Comparison of ENCODE assay signal across 15 cellular contexts in the genomic region with DNA sequence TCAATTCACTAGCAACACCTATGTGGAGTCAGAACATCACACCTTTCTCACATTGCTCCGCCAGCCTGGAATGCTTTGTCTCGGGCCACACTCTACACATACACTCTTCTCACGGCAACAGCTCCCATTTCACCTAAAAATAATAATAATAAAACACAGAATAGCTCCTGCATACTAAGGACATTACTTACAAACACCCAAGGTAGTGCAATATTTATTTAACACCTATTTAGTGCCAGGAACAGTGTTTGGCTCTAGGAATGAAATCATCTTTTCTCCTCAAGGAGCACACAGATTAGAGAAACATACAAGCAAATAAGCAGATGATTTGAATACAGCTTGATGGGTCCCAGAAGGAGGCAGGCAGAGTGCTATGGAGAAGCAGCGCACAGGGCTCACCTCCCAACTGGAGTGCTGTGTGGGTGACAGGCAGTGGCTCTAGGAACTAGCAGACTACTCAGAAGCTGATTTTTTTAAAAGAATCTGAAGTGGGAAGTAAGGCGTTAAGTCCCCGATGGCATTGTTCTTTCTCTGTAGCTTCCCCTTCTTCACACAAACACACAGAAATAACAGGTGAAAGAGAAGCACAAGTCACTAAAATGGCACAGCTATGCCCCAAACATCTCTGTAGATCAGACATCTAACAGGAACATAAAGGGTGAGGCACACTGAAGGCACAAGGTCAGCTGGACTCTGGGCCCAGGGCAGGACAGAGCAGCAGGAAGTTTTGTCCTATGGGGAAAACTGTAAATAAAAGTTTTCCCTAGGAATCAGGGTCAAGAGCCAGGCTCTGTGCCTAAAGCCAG. TPM values are rescaled to one million over a fixed set of nuclear protein-coding genes. Genes with fewer than 3 reads are reported as not detected.
DNase-seq lines count a peak whose midpoint lies in the region; ATAC-seq and TF ChIP-seq lines count a peak whose summit lies in the region.
"Had no signal": no experiment of that assay in that cellular context is flagged by ENCODE, and none has a peak within 500 bp of the region (broad histone marks: within the 10 kb centered on the region; RNA-seq: fewer than 3 reads in every experiment).

No MANE protein-coding gene starts in this region.

- no peaks in the 10 kb centered on the region for H3K4me1 Mint-ChIP-seq in activated CD8-positive, alpha-beta memory T cell treated with anti-CD3 and anti-CD28 coated beads, Interleukin-2, amount 10 ng/mL, durations not matched to agents 7 days and 5 days
- peaks cover 3 to 38% (median 7%) of the 10 kb centered on the region in 4 donors for H3K4me1 Mint-ChIP-seq in naive thymus-derived CD8-positive, alpha-beta T cell
- H3K4me1 Mint-ChIP-seq: activated CD4-positive, alpha-beta memory T cell treated with anti-CD3 and anti-CD28 coated beads, Interleukin-2, amount 10 ng/mL, durations not matched to agents 7 days and 5 days had no signal

- H3K9me3 Mint-ChIP-seq in activated CD8-positive, alpha-beta memory T cell treated with anti-CD3 and anti-CD28 coated beads, Interleukin-2, amount 10 ng/mL, durations not matched to agents 7 days and 5 days (ENCODE audit: low read depth), result no peaks in the 10 kb centered on the region
- no peaks in the 10 kb centered on the region for H3K9me3 Mint-ChIP-seq in naive thymus-derived CD8-positive, alpha-beta T cell
- H3K9me3 Mint-ChIP-seq: activated CD4-positive, alpha-beta memory T cell treated with anti-CD3 and anti-CD28 coated beads, Interleukin-2, amount 10 ng/mL, durations not matched to agents 7 days and 5 days had no signal

- ATAC-seq in HG02759 (IDR thresholded peaks at IDR 0.05; ENCODE audit: unreplicated experiment), result peak; percentile 21
- ATAC-seq in mucosa of descending colon, result peak; percentile 74
- ATAC-seq in activated CD8-positive, alpha-beta memory T cell treated with anti-CD3 and anti-CD28 coated beads, Interleukin-2, amount 10 ng/mL, durations not matched to agents 7 days and 5 days, result no peak
- ATAC-seq in naive thymus-derived CD8-positive, alpha-beta T cell, result no peak
- ATAC-seq in HG03045 (IDR thresholded peaks at IDR 0.05; ENCODE audit: unreplicated experiment), result no peak

- CTCF ChIA-PET in activated CD8-positive, alpha-beta memory T cell treated with anti-CD3 and anti-CD28 coated beads, Interleukin-2, amount 10 ng/mL, durations not matched to agents 7 days and 5 days (lab: Charles Lee), result no interaction called here

- H3K4me3 ChIP-seq in adipocyte (ENCODE audit: low read length), result no peak overlapping the region
- H3K4me3 ChIP-seq in mucosa of descending colon, result no peak overlapping the region
- H3K4me3 ChIP-seq: Peyer's patch, vagina had no signal

- H3K4me1 ChIP-seq in adipocyte (ENCODE audit: control insufficient read depth, insufficient read depth, low read length) (peaks cover 34% of the 10 kb centered on the region), mucosa of descending colon (ENCODE audit: low read depth) (no peaks in the 10 kb centered on the region)

- no peaks in the 10 kb centered on the region for H3K36me3 Mint-ChIP-seq in activated CD8-positive, alpha-beta memory T cell treated with anti-CD3 and anti-CD28 coated beads, Interleukin-2, amount 10 ng/mL, durations not matched to agents 7 days and 5 days
- H3K36me3 Mint-ChIP-seq in naive thymus-derived CD8-positive, alpha-beta T cell, result peaks cover 0 to 16% (median 6%) of the 10 kb centered on the region in 3 donors

- TF ChIP-seq CTCF in mucosa of descending colon (IDR thresholded peaks at IDR 0.05), result no peak

- no peak overlapping the region for H3K27ac Mint-ChIP-seq in activated CD8-positive, alpha-beta memory T cell treated with anti-CD3 and anti-CD28 coated beads, Interleukin-2, amount 10 ng/mL, durations not matched to agents 7 days and 5 days
- peak overlapping the region in 3 of 10 donors; percentile 1 to 31 (median 19) for H3K27ac Mint-ChIP-seq in naive thymus-derived CD8-positive, alpha-beta T cell
- H3K27ac Mint-ChIP-seq: activated CD4-positive, alpha-beta memory T cell treated with anti-CD3 and anti-CD28 coated beads, Interleukin-2, amount 10 ng/mL, durations not matched to agents 7 days and 5 days had no signal

- H3K9me3 ChIP-seq in adipocyte (ENCODE audit: control insufficient read depth, low read length) (no peaks in the 10 kb centered on the region), mucosa of descending colon (no peaks in the 10 kb centered on the region)
- H3K9me3 ChIP-seq: Peyer's patch, vagina had no signal

- peak overlapping the region; percentile 4 for H3K9ac ChIP-seq in adipocyte (ENCODE audit: low read length)

- H3K27me3 ChIP-seq in adipocyte (replicated peaks; ENCODE audit: control insufficient read depth, insufficient read depth, low read length), result no peaks in the 10 kb centered on the region
- H3K27me3 ChIP-seq: Peyer's patch, vagina had no signal

- no peak overlapping the region for H3K4me3 Mint-ChIP-seq in activated CD8-positive, alpha-beta memory T cell treated with anti-CD3 and anti-CD28 coated beads, Interleukin-2, amount 10 ng/mL, durations not matched to agents 7 days and 5 days
- peak overlapping the region in 1 of 10 donors; percentile 1 for H3K4me3 Mint-ChIP-seq in naive thymus-derived CD8-positive, alpha-beta T cell
- H3K4me3 Mint-ChIP-seq: activated CD4-positive, alpha-beta memory T cell treated with anti-CD3 and anti-CD28 coated beads, Interleukin-2, amount 10 ng/mL, durations not matched to agents 7 days and 5 days had no signal

- POLR2A ChIA-PET in naive thymus-derived CD8-positive, alpha-beta T cell (lab: Charles Lee), result interaction anchor here (0.6 kb wide), 1 partner anchor 17 kb away, joined by 3 read pairs; no protein-coding TSS in a partner anchor

- no peaks in the 10 kb centered on the region for H3K36me3 ChIP-seq in adipocyte (ENCODE audit: control insufficient read depth, insufficient read depth, low read length, severe bottlenecking)
- H3K36me3 ChIP-seq in mucosa of descending colon (ENCODE audit: low read depth), result no peaks in the 10 kb centered on the region
- H3K36me3 ChIP-seq: Peyer's patch, vagina had no signal

- DNase-seq in GDM1 (lab: John Stamatoyannopoulos, UW), result peak; percentile 27
- DNase-seq in adipocyte (ENCODE audit: low read depth), result no peak
- no peak for DNase-seq in mucosa of descending colon
- DNase-seq in activated CD8-positive, alpha-beta memory T cell treated with anti-CD3 and anti-CD28 coated beads, Interleukin-2, amount 10 ng/mL, durations not matched to agents 7 days and 5 days, result no peak
- DNase-seq in DMS114 treated with DMSO at 0.1 percent for 48 hours (lab: John Stamatoyannopoulos, UW; ENCODE audit: unreplicated experiment), result no peak
- DNase-seq in naive thymus-derived CD8-positive, alpha-beta T cell, result no peak
- DNase-seq: activated CD4-positive, alpha-beta memory T cell treated with anti-CD3 and anti-CD28 coated beads, Interleukin-2, amount 10 ng/mL, durations not matched to agents 7 days and 5 days; activated effector memory CD4-positive, alpha-beta T cell treated with Interleukin-2 at 50 U/mL for 16 hours; NCI-H1417 treated with DMSO at 0.1 percent for 48 hours; NCI-H446; Peyer's patch; T-helper 2 cell had no signal

- intact Hi-C loops in mucosa of descending colon (cut with DNase I, micrococcal nuclease), result no loop called here

- peaks cover 10% of the 10 kb centered on the region for H3K27me3 Mint-ChIP-seq in activated CD8-positive, alpha-beta memory T cell treated with anti-CD3 and anti-CD28 coated beads, Interleukin-2, amount 10 ng/mL, durations not matched to agents 7 days and 5 days
- no peaks in the 10 kb centered on the region for H3K27me3 Mint-ChIP-seq in naive thymus-derived CD8-positive, alpha-beta T cell

RNA-seq across cellular contexts. Expression of a gene that starts 16.7 kb away (rescaled TPM):
- total RNA-seq in mucosa of descending colon, result 10 to 100 TPM; 14.6 to 20.0 (median 19.8) TPM
- total RNA-seq in activated CD8-positive, alpha-beta memory T cell treated with anti-CD3 and anti-CD28 coated beads, Interleukin-2, amount 10 ng/mL, durations not matched to agents 7 days and 5 days, result 1 to 10 TPM in 1 of 2 experiments, under 1 TPM in 1; 0.49 to 1.1 TPM
- total RNA-seq in naive thymus-derived CD8-positive, alpha-beta T cell, result 1 to 10 TPM; 6.9 to 7.9 TPM
- 1 to 10 TPM; 2.3 to 5.4 (median 4.2) TPM for polyA plus RNA-seq in naive thymus-derived CD8-positive, alpha-beta T cell

Comparison
In these comparisons a context has a peak if more than half of its experiments do, and no peak if none do; other contexts are left out.
1. ATAC-seq: peak in HG02759 (single experiment) and mucosa of descending colon (single experiment); none in activated CD8-positive, alpha-beta memory T cell treated with anti-CD3 and anti-CD28 coated beads, Interleukin-2, amount 10 ng/mL, durations not matched to agents 7 days and 5 days (single experiment), naive thymus-derived CD8-positive, alpha-beta T cell (0 of 2) and HG03045 (single experiment).